In the genomic region with DNA sequence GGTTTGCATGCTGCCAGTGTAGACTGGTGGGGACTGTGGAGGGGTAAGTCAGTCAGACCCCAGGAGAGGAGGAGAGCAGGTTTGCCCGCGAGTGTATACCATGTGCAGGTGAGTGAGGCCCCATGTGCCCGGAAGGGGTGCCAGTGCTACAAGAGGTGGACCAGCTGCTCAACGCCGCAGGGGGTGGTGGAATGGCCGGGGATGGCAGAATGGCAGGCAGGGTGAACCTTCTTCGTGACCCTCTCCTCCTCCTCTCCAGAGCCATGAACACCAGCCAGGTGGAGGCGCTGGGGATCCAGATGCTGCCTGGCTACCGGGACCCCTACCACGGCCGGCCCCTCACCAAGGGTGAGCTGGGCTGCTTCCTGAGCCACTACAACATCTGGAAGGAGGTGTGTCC, we compare ENCODE assay signal across 28 cellular contexts.
"Had no signal": no experiment of that assay in that cellular context is flagged by ENCODE, and none has a peak within 500 bp of the region (broad histone marks: within the 10 kb centered on the region; RNA-seq: fewer than 3 reads in every experiment).

No MANE protein-coding gene starts in this region.

- H3K27ac Mint-ChIP-seq: activated B cell treated with CpG ODN at 0.5 μM for 24 hours; activated CD4-positive, alpha-beta T cell treated with anti-CD3 and anti-CD28 coated beads for 36 hours; activated naive CD8-positive, alpha-beta T cell; activated T-helper 17 cell treated with anti-CD3 and anti-CD28 coated beads, Interleukin-2, amount 50 U/mL, for 72 hours; progenitor cell of endocrine pancreas had no signal

- H3K9me3 ChIP-seq: adrenal gland, esophagus muscularis mucosa, gastrocnemius medialis, spleen, thyroid gland, upper lobe of right lung had no signal

- H3K27me3 ChIP-seq: adrenal gland, esophagus muscularis mucosa, gastrocnemius medialis, spleen, thyroid gland, upper lobe of right lung had no signal

- H3K4me1 ChIP-seq: adrenal gland, gastrocnemius medialis, thyroid gland had no signal

- H3K4me3 ChIP-seq: adrenal gland, esophagus muscularis mucosa, gastrocnemius medialis, lung, spleen, thyroid gland, upper lobe of right lung had no signal

- ATAC-seq: activated CD4-positive, alpha-beta T cell treated with anti-CD3 and anti-CD28 coated beads for 36 hours; activated T-helper 17 cell treated with anti-CD3 and anti-CD28 coated beads, Interleukin-2, amount 50 U/mL, for 72 hours; gastrocnemius medialis; naive thymus-derived CD4-positive, alpha-beta T cell; stimulated activated naive CD8-positive, alpha-beta T cell treated with anti-CD3 and anti-CD28 coated beads, Interleukin-15, Interleukin-2, amounts not matched to agents 100 U/mL and 50 U/mL, for 24 hours had no signal

- H3K27me3 Mint-ChIP-seq: activated B cell treated with CpG ODN at 0.5 μM for 24 hours; activated CD4-positive, alpha-beta T cell treated with anti-CD3 and anti-CD28 coated beads for 36 hours; activated naive CD8-positive, alpha-beta T cell; activated T-cell treated with anti-CD3 and anti-CD28 coated beads, Interleukin-2, amount 50 U/mL, for 24 hours; activated T-helper 17 cell treated with anti-CD3 and anti-CD28 coated beads, Interleukin-2, amount 50 U/mL, for 72 hours; naive thymus-derived CD4-positive, alpha-beta T cell; progenitor cell of endocrine pancreas had no signal

- H3K9me3 Mint-ChIP-seq: activated B cell treated with CpG ODN at 0.5 μM for 24 hours; activated T-cell treated with anti-CD3 and anti-CD28 coated beads, Interleukin-2, amount 50 U/mL, for 24 hours; activated T-helper 17 cell treated with anti-CD3 and anti-CD28 coated beads, Interleukin-2, amount 50 U/mL, for 72 hours; naive thymus-derived CD4-positive, alpha-beta T cell; neural crest cell had no signal

- DNase-seq: activated B cell treated with CpG ODN at 0.5 μM for 24 hours; activated CD4-positive, alpha-beta T cell treated with anti-CD3 and anti-CD28 coated beads for 36 hours; activated CD4-positive, alpha-beta T cell treated with anti-CD3 and anti-CD28 coated beads, Interleukin-2, amount 50 U/mL, for 4 hours; activated CD8-positive, alpha-beta memory T cell treated with anti-CD3 and anti-CD28 coated beads for 24 hours; activated CD8-positive, alpha-beta memory T cell treated with anti-CD3 and anti-CD28 coated beads, Interleukin-2, amount 50 U/mL, for 4 hours; activated naive CD4-positive, alpha-beta T cell; activated T-cell treated with anti-CD3 and anti-CD28 coated beads, Interleukin-2, amount 50 U/mL, for 24 hours; adrenal gland; central memory CD4-positive, alpha-beta T cell; effector memory CD4-positive, alpha-beta T cell; gastrocnemius medialis; head of caudate nucleus; hypothalamus; kidney; naive thymus-derived CD4-positive, alpha-beta T cell; spleen; stimulated activated CD4-positive, alpha-beta T cell treated with anti-CD3 and anti-CD28 coated beads, Interleukin-4, amount 100 ng/mL, for 4 hours; stimulated activated naive CD8-positive, alpha-beta T cell treated with anti-CD3 and anti-CD28 coated beads, Interleukin-15, Interleukin-2, amounts not matched to agents 100 U/mL and 50 U/mL, for 24 hours; T-helper 1 cell; T1000; thyroid gland; upper lobe of right lung had no signal

- H3K4me1 Mint-ChIP-seq: activated CD4-positive, alpha-beta T cell treated with anti-CD3 and anti-CD28 coated beads for 36 hours had no signal

- H3K27ac ChIP-seq: adrenal gland, esophagus muscularis mucosa, gastrocnemius medialis, spleen, thyroid gland, upper lobe of right lung had no signal

- H3K4me3 Mint-ChIP-seq: activated B cell treated with CpG ODN at 0.5 μM for 24 hours; activated CD4-positive, alpha-beta T cell treated with anti-CD3 and anti-CD28 coated beads for 36 hours; activated naive CD8-positive, alpha-beta T cell; activated T-cell treated with anti-CD3 and anti-CD28 coated beads, Interleukin-2, amount 50 U/mL, for 24 hours; activated T-helper 17 cell treated with anti-CD3 and anti-CD28 coated beads, Interleukin-2, amount 50 U/mL, for 72 hours; naive thymus-derived CD4-positive, alpha-beta T cell; neural crest cell had no signal
